In the genomic region with DNA sequence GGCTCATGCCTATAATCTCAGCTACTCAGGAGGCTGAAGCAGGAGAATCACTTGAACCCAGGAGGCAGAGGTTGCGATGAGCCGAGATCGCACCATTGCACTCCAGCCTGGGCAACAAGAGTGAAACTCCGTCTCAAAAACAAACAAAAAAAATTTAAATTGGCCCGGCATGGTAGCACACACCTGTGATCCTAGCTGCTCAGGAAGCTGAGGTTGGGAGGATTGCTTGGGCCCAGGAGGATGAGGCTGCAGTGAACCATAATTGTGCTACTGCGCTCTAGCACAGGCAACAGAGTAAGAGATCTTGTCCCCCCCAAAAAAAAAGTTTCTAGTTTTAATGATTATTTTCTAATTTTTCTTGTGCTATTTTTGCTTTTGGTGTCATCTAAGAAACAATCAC, we compare ENCODE assay signal across 5 cellular contexts. TPM values are rescaled to one million over a fixed set of nuclear protein-coding genes. Genes with fewer than 3 reads are reported as not detected.
DNase-seq lines count a peak whose midpoint lies in the region; ATAC-seq and TF ChIP-seq lines count a peak whose summit lies in the region.
"Not testable (repeated sequence)": the region's sequence is repeated elsewhere in the genome, so short reads cannot be mapped to it uniquely, and the experiment has no call there.

No MANE protein-coding gene starts in this region.

- not testable (repeated sequence) for DNase-seq in DND-41; central memory CD8-positive, alpha-beta T cell (ENCODE audit: low spot score in 2 of 2); naive B cell
- peak; percentile 15 for DNase-seq in Jurkat, Clone E6-1 (ENCODE audit: low read depth, low spot score)
- peak; percentile 86 for DNase-seq in MM.1S

- H3K4me3 Mint-ChIP-seq in central memory CD8-positive, alpha-beta T cell; naive B cell: not testable (repeated sequence)

- TF ChIP-seq CTCF in DND-41 (IDR thresholded peaks at IDR 0.05; ENCODE audit: borderline replicate concordance, extremely low read depth, low read length, poor library complexity, severe bottlenecking); MM.1S (IDR thresholded peaks at IDR 0.05; ENCODE audit: low read length): not testable (repeated sequence)

- not testable (repeated sequence) for H3K4me2 ChIP-seq in DND-41 (ENCODE audit: insufficient read depth, low read length)
- peak overlapping the region; percentile 59 for H3K4me2 ChIP-seq in MM.1S (ENCODE audit: low read depth, low read length)

- peaks cover 85% of the 10 kb centered on the region for H3K79me2 ChIP-seq in DND-41 (ENCODE audit: insufficient read depth, low read length)
- peaks cover 70% of the 10 kb centered on the region for H3K79me2 ChIP-seq in MM.1S (ENCODE audit: low read length)

- peaks cover 29% of the 10 kb centered on the region for H3F3A ChIP-seq in MM.1S (ENCODE audit: insufficient read depth, low read length)

- not testable (repeated sequence) for H3K4me1 ChIP-seq in DND-41 (ENCODE audit: insufficient read depth, low read length)
- peaks cover 45% of the 10 kb centered on the region for H3K4me1 ChIP-seq in MM.1S (ENCODE audit: low read length)

- peak overlapping the region; percentile 46 for H3K27ac Mint-ChIP-seq in central memory CD8-positive, alpha-beta T cell (ENCODE audit: low read depth)
- peak overlapping the region in 3 of 6 donors; percentile 47 to 76 (median 60) for H3K27ac Mint-ChIP-seq in naive B cell

- H3K36me3 Mint-ChIP-seq in central memory CD8-positive, alpha-beta T cell (ENCODE audit: insufficient read depth): peaks cover 12% of the 10 kb centered on the region
- peaks cover 17 to 24% of the 10 kb centered on the region in 2 donors for H3K36me3 Mint-ChIP-seq in naive B cell

- not testable (repeated sequence) for H3K9me3 Mint-ChIP-seq in central memory CD8-positive, alpha-beta T cell
- H3K9me3 Mint-ChIP-seq in naive B cell: peaks cover 0 to 14% (median 4%) of the 10 kb centered on the region in 7 donors

- H3K36me3 ChIP-seq in DND-41 (ENCODE audit: insufficient read depth, low read length): peaks cover 22% of the 10 kb centered on the region
- H3K36me3 ChIP-seq in MM.1S (replicated peaks; ENCODE audit: insufficient read depth, low read length): not testable (repeated sequence)

- H3K9me3 ChIP-seq in DND-41 (ENCODE audit: insufficient read depth, low read length, severe bottlenecking); MM.1S (replicated peaks; ENCODE audit: insufficient read depth, low read length): not testable (repeated sequence)

- H3K4me1 Mint-ChIP-seq in central memory CD8-positive, alpha-beta T cell: peaks cover 39% of the 10 kb centered on the region
- H3K4me1 Mint-ChIP-seq in naive B cell: peaks cover 21 to 55% (median 37%) of the 10 kb centered on the region in 3 donors

- H3K27me3 Mint-ChIP-seq in central memory CD8-positive, alpha-beta T cell; naive B cell: not testable (repeated sequence)

- not testable (repeated sequence) for H3K27me3 ChIP-seq in DND-41 (ENCODE audit: insufficient read depth, low read length, poor library complexity); MM.1S (replicated peaks; ENCODE audit: insufficient read depth, low read length)

- not testable (repeated sequence) for H3K9ac ChIP-seq in DND-41 (ENCODE audit: low read depth, low read length)
- peak overlapping the region; percentile 17; the same call in 1 of the 2 replicates for H3K9ac ChIP-seq in MM.1S (ENCODE audit: low read length)

- not testable (repeated sequence) for H3K9me2 ChIP-seq in MM.1S (replicated peaks; ENCODE audit: insufficient read depth, low read length)

- not testable (repeated sequence) for H3K4me3 ChIP-seq in DND-41 (ENCODE audit: low read depth in 1 of 2, low read length in 2 of 2); Jurkat, Clone E6-1 (ENCODE audit: low read length)
- H3K4me3 ChIP-seq in MM.1S (ENCODE audit: low read length): peak overlapping the region; percentile 30; the same call in 1 of the 2 replicates

- peaks cover 26% of the 10 kb centered on the region; the same call in 1 of the 2 replicates for H4K20me1 ChIP-seq in DND-41 (ENCODE audit: insufficient read depth, low read length)
- not testable (repeated sequence) for H4K20me1 ChIP-seq in MM.1S (ENCODE audit: insufficient read depth, low read length)

- not testable (repeated sequence) for H3K27ac ChIP-seq in DND-41 (ENCODE audit: low read length)
- H3K27ac ChIP-seq in MM.1S (ENCODE audit: low read length): peak overlapping the region; percentile 77; the same call in 1 of the 2 replicates

- ATAC-seq in DND-41 (ENCODE audit: insufficient read depth, low read depth) (peak; percentile 58; the same call in 1 of the 3 replicates), naive B cell (ENCODE audit: low read depth in 2 of 2) (peak; percentile 27 to 30)
- ATAC-seq in central memory CD8-positive, alpha-beta T cell (replicated peaks; ENCODE audit: extremely low read depth, poor library complexity, severe bottlenecking): not testable (repeated sequence)

- H2AFZ ChIP-seq in DND-41 (ENCODE audit: low read depth, low read length); MM.1S (ENCODE audit: low read length): not testable (repeated sequence)

RNA-seq across cellular contexts. Expression of a gene that starts 51.8 kb away (rescaled TPM):
- polyA plus RNA-seq in Jurkat, Clone E6-1 (2012; ENCODE audit: insufficient read depth, insufficient read length): 26.7 TPM
- 10 to 100 TPM in 5 of 6 donors, under 1 TPM in 1; 0.49 to 19.8 (median 13.1) TPM for polyA plus RNA-seq in naive B cell (ENCODE audit: low read depth in 6 of 6)
